In the genomic region with DNA sequence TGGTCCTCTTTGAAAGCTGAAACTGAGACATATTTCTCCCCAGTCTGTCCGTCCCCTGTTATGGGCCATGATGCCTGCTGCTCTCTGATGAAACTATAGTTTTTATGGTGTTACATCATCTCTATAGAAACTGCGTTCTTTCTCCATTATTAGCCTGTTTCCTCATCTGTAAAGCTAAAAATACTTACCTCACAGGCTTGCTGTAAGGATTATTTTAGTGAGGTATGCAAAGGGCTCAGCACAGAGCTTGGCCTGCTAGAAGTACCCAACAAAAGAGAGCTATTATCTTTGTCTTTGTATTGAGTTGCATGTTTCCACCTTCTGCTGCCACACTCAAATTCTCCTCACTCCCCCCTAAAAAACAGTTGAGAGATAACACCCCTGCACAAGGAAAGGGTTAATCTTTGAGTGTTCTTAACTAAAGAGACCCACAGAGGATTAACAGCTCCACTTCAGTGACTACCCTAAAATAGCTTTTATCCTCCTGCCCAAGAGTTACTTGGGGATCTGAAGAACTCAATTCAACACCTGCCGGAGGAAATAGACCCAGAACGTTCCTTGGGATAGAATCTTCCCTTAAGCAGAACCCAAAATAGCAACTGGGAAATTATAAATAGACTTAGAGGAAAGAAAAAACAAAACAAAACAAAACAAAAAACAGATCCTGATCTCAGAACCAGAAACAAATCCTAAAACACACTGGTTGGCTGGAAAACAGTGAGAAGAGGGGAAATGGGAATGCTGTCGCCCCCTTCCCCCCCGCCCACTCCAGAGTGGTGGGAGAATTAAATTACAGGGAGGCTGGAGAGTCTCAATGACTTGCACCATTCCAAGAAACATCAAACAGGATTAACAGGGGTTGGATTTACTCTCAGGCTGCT, we compare ENCODE assay signal across 8 cellular contexts. TPM values are rescaled to one million over a fixed set of nuclear protein-coding genes. Genes with fewer than 3 reads are reported as not detected.
DNase-seq lines count a peak whose midpoint lies in the region; ATAC-seq and TF ChIP-seq lines count a peak whose summit lies in the region.

No MANE protein-coding gene starts in this region.

- no peak for TF ChIP-seq CTCF in upper lobe of left lung (IDR thresholded peaks at IDR 0.05)

- ATAC-seq in Right ventricle myocardium superior (ENCODE audit: poor library complexity) (peak; percentile 22), Right ventricle myocardium inferior (no peak), upper lobe of left lung (ENCODE audit: low FRiP score in 2 of 2) (no peak), left colon (no peak), GM19452 (IDR thresholded peaks at IDR 0.05; ENCODE audit: unreplicated experiment) (no peak), aorta (ENCODE audit: low FRiP score) (no peak)

- H3K9me3 ChIP-seq in adipocyte (ENCODE audit: control insufficient read depth, low read length) (no peaks in the 10 kb centered on the region), upper lobe of left lung (no peaks in the 10 kb centered on the region), aorta (ENCODE audit: control insufficient read depth, low read length) (no peaks in the 10 kb centered on the region)

- peak overlapping the region; percentile 98 for H3K4me3 ChIP-seq in adipocyte (ENCODE audit: low read length)
- H3K4me3 ChIP-seq in upper lobe of left lung, result peak overlapping the region in 3 of 4 donors; percentile 68 to 98 (median 83)
- no peak overlapping the region for H3K4me3 ChIP-seq in aorta (ENCODE audit: low read length in 2 of 2)

- no peak for DNase-seq in Right ventricle myocardium superior
- no peak for DNase-seq in Right ventricle myocardium inferior (ENCODE audit: missing footprints)
- peak; percentile 54 for DNase-seq in adipocyte (ENCODE audit: low read depth)
- DNase-seq in left kidney (ENCODE audit: low read depth, low spot score), result peak; percentile 40
- DNase-seq in upper lobe of left lung, result no peak
- DNase-seq in left colon, result no peak
- no peak for DNase-seq in aorta

- H3K4me1 ChIP-seq in adipocyte (ENCODE audit: control insufficient read depth, insufficient read depth, low read length) (peaks cover 63% of the 10 kb centered on the region), upper lobe of left lung (peaks cover 56 to 71% (median 69%) of the 10 kb centered on the region in 4 donors), aorta (ENCODE audit: control insufficient read depth in 1 of 2, insufficient read depth in 2 of 2, low read length in 2 of 2) (peaks cover 0 to 3% of the 10 kb centered on the region in 2 donors)

- peaks cover 18% of the 10 kb centered on the region for H3K36me3 ChIP-seq in adipocyte (ENCODE audit: control insufficient read depth, insufficient read depth, low read length, severe bottlenecking)
- H3K36me3 ChIP-seq in upper lobe of left lung, result peaks cover 4 to 21% (median 10%) of the 10 kb centered on the region in 4 donors
- H3K36me3 ChIP-seq in aorta (ENCODE audit: control insufficient read depth in 1 of 2, insufficient read depth in 2 of 2, low read length in 1 of 2), result peaks cover 0 to 3% of the 10 kb centered on the region in 2 donors

- no peak for TF ChIP-seq EP300 in upper lobe of left lung (IDR thresholded peaks at IDR 0.05)

- no peak for TF ChIP-seq POLR2A in upper lobe of left lung (IDR thresholded peaks at IDR 0.05)

- H3K27me3 ChIP-seq in adipocyte (replicated peaks; ENCODE audit: control insufficient read depth, insufficient read depth, low read length) (no peaks in the 10 kb centered on the region), upper lobe of left lung (no peaks in the 10 kb centered on the region), aorta (ENCODE audit: control insufficient read depth in 1 of 2, insufficient read depth in 2 of 2, low read length in 1 of 2) (no peaks in the 10 kb centered on the region)

- 24 to 27% methylated on average over 6 of the region's 6 CpGs for WGBS in upper lobe of left lung, 2 donors
- WGBS in aorta, 2 donors, result 14 to 26% methylated on average over 6 of the region's 6 CpGs

- intact Hi-C loops in Right ventricle myocardium superior (cut with DNase I), result loop anchor here (10.0 kb wide), 1 partner anchor 79 kb away; no protein-coding TSS in a partner anchor
- intact Hi-C loops in Right ventricle myocardium inferior (cut with DNase I), result loop anchor here (5.0 kb wide), 4 partner anchors 77 to 152 kb away; a partner anchor contains a TSS
- intact Hi-C loops in left colon (cut with DNase I, micrococcal nuclease), result no loop called here
- intact Hi-C loops in aorta (cut with DNase I), result loop anchor here in 1 of 2 donors (10.0 kb wide), 2 partner anchors 149 to 279 kb away; a partner anchor contains a TSS

- H3K27ac ChIP-seq in upper lobe of left lung, result peak overlapping the region; percentile 91 to 98 (median 92)
- H3K27ac ChIP-seq in aorta (ENCODE audit: low read depth in 1 of 2, low read length in 2 of 2), result no peak overlapping the region

- peak overlapping the region; percentile 30 for H3K9ac ChIP-seq in adipocyte (ENCODE audit: low read length)

RNA-seq across cellular contexts. Expression of a gene that starts 1.8 kb away (rescaled TPM):
- total RNA-seq in Right ventricle myocardium superior (5.7 TPM), Right ventricle myocardium inferior (6.0 TPM), upper lobe of left lung (10 to 100 TPM; 11.4 to 17.1 (median 14.1) TPM), left colon (10 to 100 TPM; 13.4 to 28.0 TPM), aorta (1 to 10 TPM; 8.2 to 9.8 TPM)
- 1 to 10 TPM; 1.8 to 2.3 TPM for polyA plus RNA-seq in aorta

RNA-seq across cellular contexts. Expression of a gene that starts 1.9 kb away (rescaled TPM):
- 24.9 TPM for total RNA-seq in Right ventricle myocardium superior
- 24.5 TPM for total RNA-seq in Right ventricle myocardium inferior
- total RNA-seq in upper lobe of left lung, result 10 to 100 TPM; 12.6 to 31.5 (median 26.5) TPM
- 10 to 100 TPM; 36.6 to 63.2 TPM for total RNA-seq in left colon
- 10 to 100 TPM; 29.8 to 35.2 TPM for total RNA-seq in aorta
- 10 to 100 TPM; 10.6 to 16.5 TPM for polyA plus RNA-seq in aorta

Comparison
In these comparisons a context has a peak if more than half of its experiments do, and no peak if none do; other contexts are left out.
1. DNase-seq: peak in adipocyte (single experiment) and left kidney (single experiment); none in Right ventricle myocardium superior (single experiment), Right ventricle myocardium inferior (single experiment), upper lobe of left lung (0 of 2), left colon (0 of 2) and aorta (0 of 2).
2. H3K4me3 ChIP-seq: peak in adipocyte (single experiment) and upper lobe of left lung (3 of 4); none in aorta (0 of 2).
3. H3K27ac ChIP-seq: peak in upper lobe of left lung (4 of 4); none in aorta (0 of 2).
4. intact Hi-C loops: an anchor here in Right ventricle myocardium superior (10.0 kb wide) and Right ventricle myocardium inferior (5.0 kb wide); none called in left colon.